Comparison of ENCODE assay signal across 23 cellular contexts in genomic region chr17:58110012-58110411, GRCh38.
"Had no signal": no experiment of that assay in that cellular context is flagged by ENCODE, and none has a peak within 500 bp of the region (broad histone marks: within the 10 kb centered on the region; RNA-seq: fewer than 3 reads in every experiment).

No MANE protein-coding gene starts in this region.

- H3K27ac ChIP-seq: coronary artery, dorsolateral prefrontal cortex, esophagus muscularis mucosa, foreskin keratinocyte, gastroesophageal sphincter, heart left ventricle, hepatocyte, left lung, lower lobe of right lung had no signal

- FAIRE-seq: endothelial cell of umbilical vein, frontal cortex, keratinocyte had no signal

- ATAC-seq: foreskin keratinocyte; gastroesophageal sphincter; heart left ventricle; left cardiac atrium; left lung; left ventricle myocardium superior; lower lobe of right lung; mucosa of descending colon; naive thymus-derived CD8-positive, alpha-beta T cell had no signal

- DNase-seq: dermis blood vessel endothelial cell; dorsolateral prefrontal cortex; effector CD4-positive, alpha-beta T cell; effector memory CD4-positive, alpha-beta T cell; foreskin keratinocyte; heart left ventricle; hypothalamus; immature natural killer cell; left cardiac atrium; left lung; left ventricle myocardium superior; lower lobe of right lung; mesenchymal stem cell; mucosa of descending colon; naive B cell; naive thymus-derived CD8-positive, alpha-beta T cell had no signal
